ENCODE assay signal across 13 cellular contexts in the genomic region with DNA sequence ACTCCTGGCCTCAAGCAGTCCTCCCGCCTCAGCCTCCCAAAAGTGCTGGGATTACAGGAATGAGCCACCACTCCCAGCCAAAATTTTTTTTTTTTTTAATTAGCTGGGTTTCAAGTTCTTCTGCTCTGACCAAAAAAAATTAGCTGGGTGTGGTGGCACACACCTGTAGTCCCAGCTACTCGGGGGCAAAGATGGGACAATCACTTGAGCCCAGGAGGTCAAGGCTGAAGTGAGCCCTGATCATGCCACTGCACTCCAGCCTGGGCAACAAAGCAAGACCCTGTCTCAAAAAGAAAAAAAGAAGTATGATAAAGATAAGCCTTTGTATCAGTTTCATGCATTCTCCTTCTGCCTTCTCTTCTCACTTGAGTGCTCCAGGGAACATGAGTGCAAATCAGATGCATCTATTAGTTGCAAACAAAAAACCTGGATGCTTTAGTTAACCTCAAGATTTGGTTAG. TPM values are rescaled to one million over a fixed set of nuclear protein-coding genes. Genes with fewer than 3 reads are reported as not detected.
A peak's percentile ranks its signal among the peaks of the same experiment; 100 is the strongest.
DNase-seq lines count a peak whose midpoint lies in the region; FAIRE-seq and TF ChIP-seq lines count a peak whose summit lies in the region.
"Had no signal": no experiment of that assay in that cellular context is flagged by ENCODE, and none has a peak within 500 bp of the region (broad histone marks: within the 10 kb centered on the region; RNA-seq: fewer than 3 reads in every experiment).

No MANE protein-coding gene starts in this region.

- H3K27me3 Mint-ChIP-seq in osteocyte (ENCODE audit: unreplicated experiment): no peaks in the 10 kb centered on the region
- H3K27me3 Mint-ChIP-seq: IgD-negative memory B cell had no signal

- peak overlapping the region in 2 of 11 experiments; percentile 24 to 88; a peak in 3 of 22 replicates for H3K9ac ChIP-seq in BLaER1 treated with 17β-estradiol and CSF1 and Interleukin-3, amounts not matched to agents 10 nM and 100 nM
- H3K9ac ChIP-seq in KMS-11 (no peak overlapping the region), endothelial cell of umbilical vein (replicated peaks; ENCODE audit: extremely low read depth, insufficient read depth, low read length) (peak overlapping the region; percentile 4)

- peaks cover 61% of the 10 kb centered on the region for H3K4me1 Mint-ChIP-seq in osteocyte (ENCODE audit: unreplicated experiment)

- H4K20me1 ChIP-seq in BLaER1 treated with 17β-estradiol and CSF1 and Interleukin-3, amounts not matched to agents 10 nM and 100 nM: peaks cover 0 to 18% (median 0%) of the 10 kb centered on the region in 11 experiments; a peak in 1 of 22 replicates
- H4K20me1 ChIP-seq in KMS-11 (ENCODE audit: insufficient read depth) (no peaks in the 10 kb centered on the region), endothelial cell of umbilical vein (replicated peaks; ENCODE audit: control insufficient read depth, extremely low read depth, insufficient read depth, low read length) (no peaks in the 10 kb centered on the region)

- TF ChIP-seq POLR2A in endothelial cell of umbilical vein (IDR thresholded peaks at IDR 0.05; ENCODE audit: low read depth, low read length): no peak

- no TSS peak for BruUV-seq in endothelial cell of umbilical vein (replicated peaks; lab: Mats Ljungman, UMichigan)

- H3K36me3 ChIP-seq in BLaER1 treated with 17β-estradiol and CSF1 and Interleukin-3, amounts not matched to agents 10 nM and 100 nM: no peaks in the 10 kb centered on the region
- H3K36me3 ChIP-seq in KMS-11 (ENCODE audit: insufficient read depth): no peaks in the 10 kb centered on the region
- H3K36me3 ChIP-seq in endothelial cell of umbilical vein (ENCODE audit: control insufficient read depth in 2 of 2, extremely low read depth in 1 of 2, insufficient read depth in 2 of 2, low read length in 2 of 2): peaks cover 0 to 9% of the 10 kb centered on the region in 2 experiments

- in situ Hi-C loops in ACHN (cut with HindIII; ENCODE audit: low pct_ligation_motif_present, low pct_unique_long_range_greater_than_20kb, low sequenced_read_pairs): no loop called here

- peak overlapping the region in 7 of 11 experiments; percentile 76 to 95 (median 87); a peak in 12 of 22 replicates for H3K4me2 ChIP-seq in BLaER1 treated with 17β-estradiol and CSF1 and Interleukin-3, amounts not matched to agents 10 nM and 100 nM
- H3K4me2 ChIP-seq in KMS-11: no peak overlapping the region; the same call in 1 of the 2 replicates
- peak overlapping the region; percentile 93 for H3K4me2 ChIP-seq in endothelial cell of umbilical vein (ENCODE audit: insufficient read depth, low read length)

- peak overlapping the region; percentile 98 for H3K4me3 Mint-ChIP-seq in osteocyte (ENCODE audit: unreplicated experiment)

- peak overlapping the region in 6 of 11 experiments; percentile 78 to 98 (median 94); a peak in 9 of 22 replicates for H3K27ac ChIP-seq in BLaER1 treated with 17β-estradiol and CSF1 and Interleukin-3, amounts not matched to agents 10 nM and 100 nM
- H3K27ac ChIP-seq in KMS-11 (peak overlapping the region; percentile 8; the same call in 1 of the 2 replicates), endothelial cell of umbilical vein (ENCODE audit: insufficient read depth, low read depth, low read length) (no peak overlapping the region)
- H3K27ac ChIP-seq: VCaP had no signal

- peaks cover 31% of the 10 kb centered on the region; the same call in 1 of the 2 replicates for H3K79me2 ChIP-seq in KMS-11 (ENCODE audit: insufficient read depth, low read depth)
- peaks cover 63% of the 10 kb centered on the region for H3K79me2 ChIP-seq in endothelial cell of umbilical vein (ENCODE audit: control insufficient read depth, insufficient read depth, low read length)

- dilution Hi-C loops in endothelial cell of umbilical vein (cut with MboI; ENCODE audit: extremely low pct_ligation_motif_present, low sequenced_read_pairs): no loop called here

- peaks cover 11% of the 10 kb centered on the region for H3K36me3 Mint-ChIP-seq in osteocyte (ENCODE audit: unreplicated experiment)
- H3K36me3 Mint-ChIP-seq: IgD-negative memory B cell had no signal

- peaks cover 31 to 55% (median 45%) of the 10 kb centered on the region in 10 experiments for H3K4me1 ChIP-seq in BLaER1 treated with 17β-estradiol and CSF1 and Interleukin-3, amounts not matched to agents 10 nM and 100 nM
- H3K4me1 ChIP-seq in KMS-11 (ENCODE audit: low read depth, poor library complexity, severe bottlenecking): peaks cover 58% of the 10 kb centered on the region
- H3K4me1 ChIP-seq in endothelial cell of umbilical vein (ENCODE audit: control insufficient read depth, extremely low read depth, insufficient read depth, low read length): peaks cover 36% of the 10 kb centered on the region

- no peak for DNase-seq in endothelial cell of umbilical vein (ENCODE audit: low read depth, low spot score)
- no peak for DNase-seq in osteocyte (ENCODE audit: extremely low spot score, unreplicated experiment)
- DNase-seq in ACHN: no peak
- DNase-seq in DMS79 treated with DMSO at 0.1 percent for 48 hours (lab: John Stamatoyannopoulos, UW): no peak
- DNase-seq in HuH-7.5 (ENCODE audit: low spot score): no peak
- DNase-seq in SHP77 (lab: John Stamatoyannopoulos, UW): no peak
- DNase-seq: activated naive CD4-positive, alpha-beta T cell; DND-41; NCI-H2029 treated with DMSO at 0.1 percent for 48 hours had no signal

- FAIRE-seq in endothelial cell of umbilical vein (lab: Jason Lieb, UNC): no peak

- no peaks in the 10 kb centered on the region for H3K27me3 ChIP-seq in BLaER1 treated with 17β-estradiol and CSF1 and Interleukin-3, amounts not matched to agents 10 nM and 100 nM
- no peaks in the 10 kb centered on the region for H3K27me3 ChIP-seq in KMS-11 (ENCODE audit: insufficient read depth, low read depth)
- H3K27me3 ChIP-seq in endothelial cell of umbilical vein (ENCODE audit: control insufficient read depth in 2 of 2, insufficient read depth in 2 of 2, low read length in 2 of 2): no peaks in the 10 kb centered on the region

- no peak overlapping the region for H2AFZ ChIP-seq in KMS-11 (ENCODE audit: low read depth)
- H2AFZ ChIP-seq in endothelial cell of umbilical vein (ENCODE audit: low read depth, low read length): no peak overlapping the region

- H3K4me3 ChIP-seq in BLaER1 treated with 17β-estradiol and CSF1 and Interleukin-3, amounts not matched to agents 10 nM and 100 nM: no peak overlapping the region
- H3K4me3 ChIP-seq in KMS-11 (IDR thresholded peaks at IDR 0.05; ENCODE audit: insufficient read depth, low read depth, low read length): no peak overlapping the region
- peak overlapping the region in 2 of 3 experiments; percentile 1 to 55 for H3K4me3 ChIP-seq in endothelial cell of umbilical vein (replicated peaks in 1 of 3; ENCODE audit: insufficient read depth in 1 of 3, low read depth in 1 of 3, low read length in 3 of 3)

- intact Hi-C loops in endothelial cell of umbilical vein (cut with micrococcal nuclease): no loop called here

- POLR2A ChIA-PET in endothelial cell of umbilical vein (lab: Charles Lee): no interaction called here

- TF ChIP-seq CTCF in KMS-11 (conservative IDR thresholded peaks at IDR 0.05; ENCODE audit: low read depth, low read length) (no peak), endothelial cell of umbilical vein (IDR thresholded peaks at IDR 0.05; ENCODE audit: extremely low read depth in 1 of 2, insufficient read depth in 1 of 2, low read depth in 1 of 2, low read length in 2 of 2) (no peak), osteocyte (IDR thresholded peaks at IDR 0.05) (no peak)

- peak overlapping the region; percentile 100 for H3K27ac Mint-ChIP-seq in osteocyte (ENCODE audit: unreplicated experiment)

- CTCF ChIA-PET in endothelial cell of umbilical vein (lab: Charles Lee): interaction anchor here (0.6 to 8.5 kb wide), 5 partner anchors 10 to 30 kb away, joined by 3 to 55 read pairs (median 3); partner anchors contain the start of gene NOB1

- no peaks in the 10 kb centered on the region for H3K9me3 ChIP-seq in BLaER1 treated with 17β-estradiol and CSF1 and Interleukin-3, amounts not matched to agents 10 nM and 100 nM (replicated peaks in 1 of 11)
- no peaks in the 10 kb centered on the region for H3K9me3 ChIP-seq in endothelial cell of umbilical vein (replicated peaks; ENCODE audit: control insufficient read depth, insufficient read depth, low read length)

- H3K9me1 ChIP-seq in endothelial cell of umbilical vein (replicated peaks; ENCODE audit: control insufficient read depth, extremely low read depth, insufficient read depth, low read length): no peaks in the 10 kb centered on the region

- no peaks in the 10 kb centered on the region for H3K9me3 Mint-ChIP-seq in osteocyte (ENCODE audit: unreplicated experiment)
- H3K9me3 Mint-ChIP-seq: IgD-negative memory B cell had no signal

RNA-seq across cellular contexts. Expression of gene NQO1, which starts 1.9 kb away (rescaled TPM):
- 301 and 345 TPM in 2 replicates for total RNA-seq in endothelial cell of umbilical vein
- polyA plus RNA-seq in endothelial cell of umbilical vein: 257 and 273 TPM in 2 replicates
- polyA plus RNA-seq in endothelial cell of umbilical vein (2011; cell fraction: cytosol; rRNA removed): 289 and 395 TPM in 2 replicates
- 127 and 146 TPM in 2 replicates for polyA plus RNA-seq in endothelial cell of umbilical vein (2011; cell fraction: nucleus; rRNA removed)
- 340 and 362 TPM in 2 replicates for polyA plus RNA-seq in endothelial cell of umbilical vein (2012)
- 198 and 214 TPM in 2 replicates for polyA minus RNA-seq in endothelial cell of umbilical vein
- polyA minus RNA-seq in endothelial cell of umbilical vein (2011; cell fraction: cytosol; rRNA and poly(A)+ RNA removed): 136 TPM
- 32.9 and 33.8 TPM in 2 replicates for polyA minus RNA-seq in endothelial cell of umbilical vein (2011; cell fraction: nucleus; rRNA and poly(A)+ RNA removed)
- 389 and 470 TPM in 2 replicates for total RNA-seq in osteocyte

RNA-seq across cellular contexts. Expression of gene NOB1, which starts 30.3 kb away (rescaled TPM):
- total RNA-seq in endothelial cell of umbilical vein (58.6 and 65.4 TPM in 2 replicates), osteocyte (41.9 and 43.3 TPM in 2 replicates)
- 65.0 and 66.5 TPM in 2 replicates for polyA plus RNA-seq in endothelial cell of umbilical vein
- polyA plus RNA-seq in endothelial cell of umbilical vein (2011; cell fraction: cytosol; rRNA removed): 79.0 and 82.7 TPM in 2 replicates
- 38.3 and 47.5 TPM in 2 replicates for polyA plus RNA-seq in endothelial cell of umbilical vein (2011; cell fraction: nucleus; rRNA removed)
- polyA plus RNA-seq in endothelial cell of umbilical vein (2012): 67.7 and 73.8 TPM in 2 replicates
- polyA minus RNA-seq in endothelial cell of umbilical vein: 43.4 and 47.1 TPM in 2 replicates
- 70.3 TPM for polyA minus RNA-seq in endothelial cell of umbilical vein (2011; cell fraction: cytosol; rRNA and poly(A)+ RNA removed)
- 21.2 and 22.7 TPM in 2 replicates for polyA minus RNA-seq in endothelial cell of umbilical vein (2011; cell fraction: nucleus; rRNA and poly(A)+ RNA removed)

RNA-seq across cellular contexts. Expression of gene WWP2, which starts 37.7 kb away (rescaled TPM):
- 43.0 and 44.9 TPM in 2 replicates for total RNA-seq in endothelial cell of umbilical vein
- polyA plus RNA-seq in endothelial cell of umbilical vein: 17.9 and 22.4 TPM in 2 replicates
- polyA plus RNA-seq in endothelial cell of umbilical vein (2011; cell fraction: cytosol; rRNA removed): 14.7 and 15.4 TPM in 2 replicates
- 46.8 and 56.5 TPM in 2 replicates for polyA plus RNA-seq in endothelial cell of umbilical vein (2011; cell fraction: nucleus; rRNA removed)
- polyA plus RNA-seq in endothelial cell of umbilical vein (2012): 25.8 and 27.2 TPM in 2 replicates
- polyA minus RNA-seq in endothelial cell of umbilical vein: 41.5 and 44.4 TPM in 2 replicates
- polyA minus RNA-seq in endothelial cell of umbilical vein (2011; cell fraction: cytosol; rRNA and poly(A)+ RNA removed): 15.4 TPM
- polyA minus RNA-seq in endothelial cell of umbilical vein (2011; cell fraction: nucleus; rRNA and poly(A)+ RNA removed): 36.5 and 43.5 TPM in 2 replicates
- 36.2 and 38.2 TPM in 2 replicates for total RNA-seq in osteocyte

Comparison
In these comparisons a context has a peak if more than half of its experiments do, and no peak if none do; other contexts are left out.
1. H3K4me3 ChIP-seq: peak in endothelial cell of umbilical vein (2 of 3); none in BLaER1 treated with 17β-estradiol and CSF1 and Interleukin-3, amounts not matched to agents 10 nM and 100 nM (0 of 10) and KMS-11 (single experiment).